Comparison of ENCODE assay signal across 22 cellular contexts in the genomic region with DNA sequence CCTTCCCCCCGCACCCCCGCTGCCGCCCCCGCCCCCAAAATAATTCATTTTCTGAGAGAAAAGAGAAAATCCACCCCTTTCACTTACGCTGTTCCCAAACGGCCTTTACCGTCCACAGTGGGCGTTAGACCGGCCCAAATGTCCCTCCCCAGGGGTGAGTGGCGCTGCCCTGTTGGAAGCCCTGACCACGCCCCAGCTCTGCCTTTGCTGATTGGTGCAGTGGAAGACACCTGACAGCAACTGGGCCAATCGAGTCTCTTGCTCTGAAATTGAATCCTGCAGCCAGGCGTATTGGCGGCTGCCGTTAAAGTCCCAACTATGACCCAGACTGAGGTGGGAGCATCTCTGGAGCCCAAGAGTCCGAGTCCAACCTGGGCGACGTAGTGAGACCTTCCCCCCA.
"Had no signal": no experiment of that assay in that cellular context is flagged by ENCODE, and none has a peak within 500 bp of the region (broad histone marks: within the 10 kb centered on the region; RNA-seq: fewer than 3 reads in every experiment).

No MANE protein-coding gene starts in this region.

- H3K4me3 ChIP-seq: coronary artery, dorsolateral prefrontal cortex, esophagus muscularis mucosa, gastroesophageal sphincter, heart left ventricle, hepatocyte, left ventricle myocardium inferior, lower lobe of right lung, mucosa of descending colon had no signal

- H3K9me3 Mint-ChIP-seq: immature natural killer cell, mesothelial cell of epicardium had no signal

- H3K27ac ChIP-seq: coronary artery, dorsolateral prefrontal cortex, esophagus muscularis mucosa, foreskin keratinocyte, gastroesophageal sphincter, heart left ventricle, hepatocyte, left ventricle myocardium inferior, lower lobe of right lung had no signal

- H3K27ac Mint-ChIP-seq: mesothelial cell of epicardium had no signal

- H3K27me3 ChIP-seq: dorsolateral prefrontal cortex, esophagus muscularis mucosa, foreskin keratinocyte, gastroesophageal sphincter, heart left ventricle, hepatocyte had no signal

- H3K4me1 ChIP-seq: esophagus muscularis mucosa, gastroesophageal sphincter, left ventricle myocardium inferior, lower lobe of right lung had no signal

- ATAC-seq: foreskin keratinocyte, gastroesophageal sphincter, heart left ventricle, left colon, left lobe of liver, lower lobe of right lung, mucosa of descending colon had no signal

- DNase-seq: dermis blood vessel endothelial cell; dorsolateral prefrontal cortex; effector CD4-positive, alpha-beta T cell; effector memory CD4-positive, alpha-beta T cell; foreskin keratinocyte; heart left ventricle; hypothalamus; immature natural killer cell; islet precursor cell; kidney; kidney glomerular epithelial cell; left colon; left ventricle myocardium inferior; lower lobe of right lung; mesenchymal stem cell; mucosa of descending colon had no signal

- H3K9me3 ChIP-seq: esophagus muscularis mucosa, gastroesophageal sphincter, heart left ventricle, left ventricle myocardium inferior, lower lobe of right lung, mucosa of descending colon had no signal

- H3K4me3 Mint-ChIP-seq: immature natural killer cell, mesothelial cell of epicardium had no signal
